20 cellular contexts compared by ENCODE assay signal in the genomic region with DNA sequence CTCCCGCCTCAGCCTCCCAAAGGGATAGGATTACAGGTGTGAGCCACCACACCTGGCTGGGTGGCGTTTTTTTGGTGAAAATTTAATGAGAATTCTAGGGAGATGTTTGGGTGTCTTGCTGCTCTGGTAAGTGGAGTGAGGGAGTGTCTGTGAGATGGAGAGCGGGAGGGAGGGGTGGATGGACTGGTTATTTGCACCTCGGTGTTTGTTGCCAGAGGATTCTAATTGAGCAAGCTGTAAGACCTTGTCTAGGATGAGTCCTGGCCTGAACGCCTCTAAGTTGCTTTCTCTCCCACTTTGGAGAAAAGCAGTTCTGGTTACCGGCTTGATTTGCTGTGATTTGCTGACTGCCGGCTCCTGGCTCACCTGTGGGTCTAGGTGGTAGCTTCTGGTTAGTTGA. TPM values are rescaled to one million over a fixed set of nuclear protein-coding genes. Genes with fewer than 3 reads are reported as not detected.
DNase-seq lines count a peak whose midpoint lies in the region; ATAC-seq and TF ChIP-seq lines count a peak whose summit lies in the region.
"Had no signal": no experiment of that assay in that cellular context is flagged by ENCODE, and none has a peak within 500 bp of the region (broad histone marks: within the 10 kb centered on the region; RNA-seq: fewer than 3 reads in every experiment).

No MANE protein-coding gene starts in this region.

- H3K4me3 ChIP-seq in BLaER1 (no peak overlapping the region), Caco-2 (ENCODE audit: low read depth, low read length) (no peak overlapping the region), esophagus (ENCODE audit: low read depth in 1 of 2, low read length in 2 of 2) (peak overlapping the region in 1 of 2 donors; percentile 23)

- H3K36me3 ChIP-seq in BLaER1 (peaks cover 20% of the 10 kb centered on the region; the same call in 1 of the 2 replicates), Caco-2 (ENCODE audit: control insufficient read depth, insufficient read depth, low read length) (peaks cover 1% of the 10 kb centered on the region; the same call in 1 of the 2 replicates), esophagus (ENCODE audit: control insufficient read depth in 2 of 2, insufficient read depth in 2 of 2, low read length in 1 of 2) (no peaks in the 10 kb centered on the region)

- ATAC-seq in GM18520 (IDR thresholded peaks at IDR 0.05; ENCODE audit: unreplicated experiment) = no peak
- ATAC-seq: activated T-cell treated with anti-CD3 and anti-CD28 coated beads, Interleukin-2, amount 50 U/mL, for 72 hours; T-helper 17 cell had no signal

- H3K27ac Mint-ChIP-seq in Caco-2 (ENCODE audit: unreplicated experiment) (peak overlapping the region; percentile 71), progenitor cell of endocrine pancreas (peak overlapping the region; percentile 74)
- H3K27ac Mint-ChIP-seq: activated T-cell treated with anti-CD3 and anti-CD28 coated beads, Interleukin-2, amount 50 U/mL, for 72 hours; HFFc6; T-helper 17 cell had no signal

- no TSS peak for BruUV-seq in Caco-2 (replicated peaks; lab: Mats Ljungman, UMichigan)

- no peaks in the 10 kb centered on the region for H3K27me3 Mint-ChIP-seq in Caco-2 (ENCODE audit: insufficient read depth, unreplicated experiment)
- no peaks in the 10 kb centered on the region for H3K27me3 Mint-ChIP-seq in progenitor cell of endocrine pancreas
- H3K27me3 Mint-ChIP-seq: naive thymus-derived CD4-positive, alpha-beta T cell; T-helper 17 cell had no signal

- 70% methylated on average over 7 of the region's 7 CpGs for WGBS in esophagus, 2 donors

- peaks cover 10% of the 10 kb centered on the region for H3K4me1 Mint-ChIP-seq in Caco-2 (ENCODE audit: low read depth, unreplicated experiment)
- peaks cover 20% of the 10 kb centered on the region for H3K4me1 Mint-ChIP-seq in progenitor cell of endocrine pancreas (ENCODE audit: low read depth)

- no peak overlapping the region for H3K27ac ChIP-seq in BLaER1
- peak overlapping the region; percentile 73 to 91 for H3K27ac ChIP-seq in esophagus (ENCODE audit: low read depth in 2 of 2, low read length in 1 of 2)

- H3K27me3 ChIP-seq in BLaER1 = no peaks in the 10 kb centered on the region
- H3K27me3 ChIP-seq in Caco-2 (replicated peaks; ENCODE audit: control insufficient read depth, insufficient read depth, low read length) = no peaks in the 10 kb centered on the region
- no peaks in the 10 kb centered on the region for H3K27me3 ChIP-seq in esophagus (ENCODE audit: control insufficient read depth in 1 of 2, insufficient read depth in 2 of 2, low read length in 2 of 2)

- H3K4me3 Mint-ChIP-seq in Caco-2 (ENCODE audit: unreplicated experiment) (no peak overlapping the region), progenitor cell of endocrine pancreas (ENCODE audit: low read depth) (no peak overlapping the region)
- H3K4me3 Mint-ChIP-seq: activated T-cell treated with anti-CD3 and anti-CD28 coated beads, Interleukin-2, amount 50 U/mL, for 72 hours; HFFc6; naive thymus-derived CD4-positive, alpha-beta T cell; T-helper 17 cell had no signal

- no peak overlapping the region for H3K9ac ChIP-seq in BLaER1
- H3K9ac ChIP-seq: SK-N-SH had no signal

- no peaks in the 10 kb centered on the region for H3K9me3 Mint-ChIP-seq in Caco-2 (ENCODE audit: unreplicated experiment)
- H3K9me3 Mint-ChIP-seq in progenitor cell of endocrine pancreas (ENCODE audit: low read depth) = no peaks in the 10 kb centered on the region
- H3K9me3 Mint-ChIP-seq: activated T-cell treated with anti-CD3 and anti-CD28 coated beads, Interleukin-2, amount 50 U/mL, for 72 hours; HFFc6; naive thymus-derived CD4-positive, alpha-beta T cell had no signal

- intact Hi-C loops in Caco-2 (cut with micrococcal nuclease; ENCODE audit: unreplicated experiment) = no loop called here

- CTCF ChIA-PET in Caco-2 (lab: Charles Lee) = no interaction called here

- peaks cover 66% of the 10 kb centered on the region for H4K20me1 ChIP-seq in BLaER1

- H3K4me1 ChIP-seq in BLaER1 (peaks cover 100% of the 10 kb centered on the region), Caco-2 (peaks cover 17% of the 10 kb centered on the region), esophagus (ENCODE audit: control insufficient read depth in 2 of 2, insufficient read depth in 2 of 2, low read length in 1 of 2) (peaks cover 4 to 24% of the 10 kb centered on the region in 2 donors)

- no peak for TF ChIP-seq CTCF in Caco-2 (IDR thresholded peaks at IDR 0.05; ENCODE audit: insufficient read depth in 1 of 2, low read depth in 1 of 2, low read length in 1 of 2, severe bottlenecking in 1 of 2, unreplicated experiment in 1 of 2)
- TF ChIP-seq CTCF in progenitor cell of endocrine pancreas (IDR thresholded peaks at IDR 0.05; ENCODE audit: unreplicated experiment) = no peak

- POLR2A ChIA-PET in Caco-2 (lab: Charles Lee) = no interaction called here

- H3K36me3 Mint-ChIP-seq in Caco-2 (ENCODE audit: insufficient read depth, unreplicated experiment) (peaks cover 8% of the 10 kb centered on the region), progenitor cell of endocrine pancreas (ENCODE audit: insufficient read depth) (peaks cover 2% of the 10 kb centered on the region)

- H3K4me2 ChIP-seq in BLaER1 = peak overlapping the region; percentile 96
- H3K4me2 ChIP-seq: SK-N-SH had no signal

- no peaks in the 10 kb centered on the region for H3K9me3 ChIP-seq in BLaER1
- H3K9me3 ChIP-seq in Caco-2 = no peaks in the 10 kb centered on the region
- no peaks in the 10 kb centered on the region for H3K9me3 ChIP-seq in esophagus (ENCODE audit: control insufficient read depth in 2 of 2, insufficient read depth in 1 of 2, low read depth in 1 of 2, low read length in 1 of 2)
- H3K9me3 ChIP-seq: SK-N-SH had no signal

- no peak for DNase-seq in Caco-2
- DNase-seq in progenitor cell of endocrine pancreas (ENCODE audit: low spot score, unreplicated experiment) = no peak
- DNase-seq in activated CD8-positive, alpha-beta memory T cell treated with anti-CD3 and anti-CD28 coated beads, Interleukin-2, amount 50 U/mL, for 4 hours = no peak
- DNase-seq in SKM-1 treated with dmso at 0.1 percent for 144 hours (lab: John Stamatoyannopoulos, UW; ENCODE audit: unreplicated experiment) = no peak
- DNase-seq in NCI-H1048 (lab: John Stamatoyannopoulos, UW) = no peak
- DNase-seq: activated CD4-positive, alpha-beta T cell treated with anti-CD3 and anti-CD28 coated beads for 48 hours; activated naive CD4-positive, alpha-beta T cell treated with Interleukin-2 at 50 U/mL for 16 hours; activated T-cell treated with anti-CD3 and anti-CD28 coated beads, Interleukin-2, amount 50 U/mL, for 72 hours; effector CD8-positive, alpha-beta T cell; HFFc6; hippocampal formation; Karpas-422; naive thymus-derived CD4-positive, alpha-beta T cell; NCI-H1436 treated with DMSO at 0.1 percent for 48 hours; SK-N-SH; small intestine; T-helper 17 cell had no signal

RNA-seq across cellular contexts. Expression of a gene that starts 22.0 kb away (rescaled TPM):
- total RNA-seq in Caco-2 (2022) (20.8 and 23.4 TPM in 2 replicates), progenitor cell of endocrine pancreas (68.8 and 74.5 TPM in 2 replicates)
- polyA plus RNA-seq in esophagus = 10 to 100 TPM; 15.6 to 18.0 TPM
